9 cellular contexts compared by ENCODE assay signal in genomic region chr11:125871391-125872137, GRCh38.
DNase-seq lines count a peak whose midpoint lies in the region; ATAC-seq and TF ChIP-seq lines count a peak whose summit lies in the region.
"Had no signal": no experiment of that assay in that cellular context is flagged by ENCODE, and none has a peak within 500 bp of the region (broad histone marks: within the 10 kb centered on the region; RNA-seq: fewer than 3 reads in every experiment).

No MANE protein-coding gene starts in this region.

- DNase-seq in NCI-H446 (lab: John Stamatoyannopoulos, UW) = peak; percentile 16 to 53
- no peak for DNase-seq in NCI-H446 treated with DMSO at 0.1 percent for 48 hours (lab: John Stamatoyannopoulos, UW)
- DNase-seq in NCI-H1105 (lab: John Stamatoyannopoulos, UW) = peak; percentile 43
- peak; percentile 18 for DNase-seq in astrocyte of the spinal cord (ENCODE audit: low read depth, low spot score)
- DNase-seq in medulla oblongata (ENCODE audit: extremely low spot score) = peak; percentile 22
- DNase-seq in GF-D8 (lab: John Stamatoyannopoulos, UW) = no peak

- no peak overlapping the region for H3K4me3 ChIP-seq in astrocyte of the spinal cord (ENCODE audit: low read depth, low read length)
- H3K4me3 ChIP-seq: pancreas had no signal

- ATAC-seq in HG02642 (IDR thresholded peaks at IDR 0.05; ENCODE audit: poor library complexity, unreplicated experiment) = no peak
- no peak for ATAC-seq in GM21576 (IDR thresholded peaks at IDR 0.05; ENCODE audit: unreplicated experiment)

- in situ Hi-C loops in astrocyte of the spinal cord (cut with HindIII; ENCODE audit: low sequenced_read_pairs) = no loop called here

- peak; percentile 73 for TF ChIP-seq CTCF in astrocyte of the spinal cord (IDR thresholded peaks at IDR 0.05; ENCODE audit: low read depth, low read length)

Comparison
In these comparisons a context has a peak if more than half of its experiments do, and no peak if none do; other contexts are left out.
1. DNase-seq: peak in NCI-H446 (2 of 2), NCI-H1105 (single experiment), astrocyte of the spinal cord (single experiment) and medulla oblongata (single experiment); none in NCI-H446 treated with DMSO at 0.1 percent for 48 hours (single experiment) and GF-D8 (single experiment).